ENCODE assay signal across 21 cellular contexts in the genomic region with DNA sequence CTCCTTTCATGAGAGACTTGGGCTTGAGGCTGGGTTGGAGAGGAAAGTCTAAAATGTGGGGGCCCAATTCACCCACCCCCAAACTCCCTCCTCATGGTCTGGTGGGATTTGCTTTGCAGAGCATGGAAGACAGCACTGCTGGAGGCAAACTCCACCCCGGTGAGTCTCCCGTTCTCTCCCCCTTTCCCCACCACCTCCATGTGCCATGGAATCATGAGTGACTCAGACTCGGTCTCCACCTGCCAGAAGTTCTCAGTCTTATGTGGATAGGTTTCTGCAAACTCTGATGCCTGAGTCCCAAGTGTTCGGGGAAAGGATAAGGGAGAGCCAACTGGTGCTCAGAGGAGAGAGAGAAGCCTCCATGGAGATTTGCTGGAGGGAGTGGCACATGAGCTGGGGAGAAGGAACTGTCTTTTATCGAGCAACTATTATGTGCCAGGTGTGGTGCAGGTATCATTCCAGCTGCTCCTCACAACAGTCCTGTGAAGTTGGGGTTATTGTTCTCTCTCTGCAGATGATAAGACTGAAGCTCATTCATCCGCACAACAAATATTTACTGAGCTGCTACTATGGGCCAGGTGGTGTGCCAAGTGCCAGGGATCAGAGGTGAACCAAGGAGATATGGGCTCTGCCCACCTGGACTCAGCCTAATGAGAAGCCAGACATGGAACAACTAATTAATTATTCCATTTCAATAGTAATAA. TPM values are rescaled to one million over a fixed set of nuclear protein-coding genes. Genes with fewer than 3 reads are reported as not detected.
A peak's percentile ranks its signal among the peaks of the same experiment; 100 is the strongest.
DNase-seq lines count a peak whose midpoint lies in the region; ATAC-seq and TF ChIP-seq lines count a peak whose summit lies in the region.
"Had no signal": no experiment of that assay in that cellular context is flagged by ENCODE, and none has a peak within 500 bp of the region (broad histone marks: within the 10 kb centered on the region; RNA-seq: fewer than 3 reads in every experiment).

No MANE protein-coding gene starts in this region.

- no peak for TF ChIP-seq POLR2A in HCT116 (IDR thresholded peaks at IDR 0.05; ENCODE audit: borderline replicate concordance, extremely low read depth, insufficient read depth, insufficient read length)

- H3F3A ChIP-seq in neural progenitor cell (ENCODE audit: low read depth): peaks cover 20% of the 10 kb centered on the region

- TF ChIP-seq RAD21 in HCT116 (IDR thresholded peaks at IDR 0.05; ENCODE audit: low read depth): no peak

- H3K36me3 Mint-ChIP-seq in endodermal cell (ENCODE audit: low read depth) (peaks cover 26% of the 10 kb centered on the region), neural progenitor cell (no peaks in the 10 kb centered on the region)
- H3K36me3 Mint-ChIP-seq: activated naive CD8-positive, alpha-beta T cell treated with anti-CD3 and anti-CD28 coated beads, Interleukin-2, amount 10 ng/mL, durations not matched to agents 7 days and 5 days; natural killer cell treated with Interleukin-12 subunit alpha and Interleukin-12 subunit beta and Interleukin-15 and Interleukin-18, amount 100 ng/mL, for 72 hours had no signal

- peaks cover 26% of the 10 kb centered on the region for H3K4me1 Mint-ChIP-seq in endodermal cell
- H3K4me1 Mint-ChIP-seq in neural progenitor cell: peaks cover 69% of the 10 kb centered on the region

- BruUV-seq in HCT116 (replicated peaks; lab: Mats Ljungman, UMichigan): no TSS peak

- peak overlapping the region; percentile 49 for H3K4me2 ChIP-seq in HCT116 (ENCODE audit: low read length)
- peak overlapping the region; percentile 75 for H3K4me2 ChIP-seq in neural progenitor cell

- TF ChIP-seq CTCF in HCT116 (IDR thresholded peaks at IDR 0.05 in 2 of 3, conservative IDR thresholded peaks at IDR 0.05 in 1 of 3; ENCODE audit: borderline replicate concordance in 1 of 3, insufficient read depth in 1 of 3, low read depth in 2 of 3, low read length in 2 of 3): no peak
- TF ChIP-seq CTCF in endodermal cell (conservative IDR thresholded peaks at IDR 0.05): no peak
- TF ChIP-seq CTCF in neural progenitor cell (IDR thresholded peaks at IDR 0.05): no peak

- no peak overlapping the region for H3K27ac Mint-ChIP-seq in endodermal cell
- peak overlapping the region; percentile 94 for H3K27ac Mint-ChIP-seq in neural progenitor cell
- H3K27ac Mint-ChIP-seq: activated naive CD8-positive, alpha-beta T cell treated with anti-CD3 and anti-CD28 coated beads, Interleukin-2, amount 10 ng/mL, durations not matched to agents 7 days and 5 days; activated T-helper 2 cell treated with anti-CD3 and anti-CD28 coated beads, Interferon-gamma antibody, Interleukin-2, Interleukin-4, amounts not matched to agents 10 μg/mL and 5 μg/mL and 100 μg/mL, durations not matched to agents 14 hours and 24 hours and 36 hours; memory B cell; natural killer cell treated with Interleukin-12 subunit alpha and Interleukin-12 subunit beta and Interleukin-15 and Interleukin-18, amount 100 ng/mL, for 72 hours had no signal

- 93 to 98% methylated on average over 4 to 6 of the region's 6 CpGs for WGBS in endodermal cell (ENCODE audit: insufficient coverage in 1 of 2, insufficient read length in 1 of 2), 2 experiments

- no peaks in the 10 kb centered on the region for H3K9me3 ChIP-seq in HCT116 (ENCODE audit: control insufficient read depth in 1 of 2, insufficient read depth in 1 of 2, low read depth in 1 of 2, low read length in 2 of 2)
- no peaks in the 10 kb centered on the region for H3K9me3 ChIP-seq in endodermal cell (ENCODE audit: control insufficient read depth, low read length)
- no peaks in the 10 kb centered on the region for H3K9me3 ChIP-seq in neural progenitor cell (ENCODE audit: low read depth)
- H3K9me3 ChIP-seq: colonic mucosa had no signal

- CTCF ChIA-PET in HCT116 (lab: Charles Lee): interaction anchor here (1.0 kb wide), 1 partner anchor 27 kb away, joined by 4 read pairs; no protein-coding TSS in a partner anchor

- RAD21 ChIA-PET in HCT116 (lab: Charles Lee; ENCODE audit: low non-redundant PET in 1 of 2, low total read pairs in 2 of 2, uncharacterized antibody in 2 of 2, unreplicated experiment in 2 of 2): no interaction called here

- no peaks in the 10 kb centered on the region for H3K27me3 ChIP-seq in HCT116 (ENCODE audit: insufficient read depth, low read length)
- H3K27me3 ChIP-seq in endodermal cell (ENCODE audit: control insufficient read depth, insufficient read depth, low read length, poor library complexity, severe bottlenecking): no peaks in the 10 kb centered on the region
- H3K27me3 ChIP-seq in neural progenitor cell: no peaks in the 10 kb centered on the region
- H3K27me3 ChIP-seq: colonic mucosa had no signal

- H3K27me3 Mint-ChIP-seq in endodermal cell (ENCODE audit: insufficient read depth): peaks cover 37% of the 10 kb centered on the region
- peaks cover 9% of the 10 kb centered on the region for H3K27me3 Mint-ChIP-seq in neural progenitor cell (ENCODE audit: insufficient read depth, low read depth)
- H3K27me3 Mint-ChIP-seq: activated naive CD8-positive, alpha-beta T cell treated with anti-CD3 and anti-CD28 coated beads, Interleukin-2, amount 10 ng/mL, durations not matched to agents 7 days and 5 days; memory B cell; natural killer cell treated with Interleukin-12 subunit alpha and Interleukin-12 subunit beta and Interleukin-15 and Interleukin-18, amount 100 ng/mL, for 72 hours had no signal

- no peaks in the 10 kb centered on the region for H3K9me2 ChIP-seq in HCT116 (ENCODE audit: insufficient read depth)

- H3K4me3 Mint-ChIP-seq in endodermal cell (no peak overlapping the region), neural progenitor cell (peak overlapping the region; percentile 73)
- H3K4me3 Mint-ChIP-seq: activated naive CD8-positive, alpha-beta T cell treated with anti-CD3 and anti-CD28 coated beads, Interleukin-2, amount 10 ng/mL, durations not matched to agents 7 days and 5 days; memory B cell; natural killer cell treated with Interleukin-12 subunit alpha and Interleukin-12 subunit beta and Interleukin-15 and Interleukin-18, amount 100 ng/mL, for 72 hours had no signal

- intact Hi-C loops in HCT116 (cut with micrococcal nuclease): no loop called here

- no peaks in the 10 kb centered on the region for H3K9me3 Mint-ChIP-seq in endodermal cell
- H3K9me3 Mint-ChIP-seq in neural progenitor cell: no peaks in the 10 kb centered on the region
- H3K9me3 Mint-ChIP-seq: activated naive CD8-positive, alpha-beta T cell treated with anti-CD3 and anti-CD28 coated beads, Interleukin-2, amount 10 ng/mL, durations not matched to agents 7 days and 5 days; activated T-helper 2 cell treated with anti-CD3 and anti-CD28 coated beads, Interferon-gamma antibody, Interleukin-2, Interleukin-4, amounts not matched to agents 10 μg/mL and 5 μg/mL and 100 μg/mL, durations not matched to agents 14 hours and 24 hours and 36 hours; memory B cell; natural killer cell treated with Interleukin-12 subunit alpha and Interleukin-12 subunit beta and Interleukin-15 and Interleukin-18, amount 100 ng/mL, for 72 hours had no signal

- POLR2A ChIA-PET in HCT116 (lab: Charles Lee): interaction anchor here (0.5 kb wide), 1 partner anchor 55 kb away, joined by 5 read pairs; no protein-coding TSS in a partner anchor

- H2AFZ ChIP-seq in HCT116 (ENCODE audit: low read depth, low read length, poor library complexity, severe bottlenecking) (no peak overlapping the region), neural progenitor cell (replicated peaks) (no peak overlapping the region)

- H3K4me1 ChIP-seq in HCT116 (ENCODE audit: control insufficient read depth in 1 of 2, insufficient read depth in 2 of 2, low read length in 2 of 2): peaks cover 17 to 20% of the 10 kb centered on the region in 2 experiments
- peaks cover 16% of the 10 kb centered on the region for H3K4me1 ChIP-seq in endodermal cell (ENCODE audit: control insufficient read depth, insufficient read depth, low read length)
- H3K4me1 ChIP-seq in neural progenitor cell: peaks cover 40% of the 10 kb centered on the region
- H3K4me1 ChIP-seq: colonic mucosa had no signal

- H3K4me3 ChIP-seq in HCT116 (replicated peaks in 1 of 2; ENCODE audit: low read depth in 1 of 2, low read length in 2 of 2) (no peak overlapping the region), endodermal cell (ENCODE audit: low read length) (no peak overlapping the region), neural progenitor cell (peak overlapping the region; percentile 29)
- H3K4me3 ChIP-seq: colonic mucosa, K562 had no signal

- H3K79me2 ChIP-seq in HCT116 (ENCODE audit: insufficient read depth, low read length): no peaks in the 10 kb centered on the region
- H3K79me2 ChIP-seq in neural progenitor cell (ENCODE audit: low read depth): no peaks in the 10 kb centered on the region

- H3K27ac ChIP-seq in HCT116 (ENCODE audit: low read depth, low read length) (no peak overlapping the region), endodermal cell (ENCODE audit: low read depth, low read length) (peak overlapping the region; percentile 48), neural progenitor cell (no peak overlapping the region)
- H3K27ac ChIP-seq: C4-2B, colonic mucosa, VCaP had no signal

- DNase-seq in HCT116 (ENCODE audit: low read depth, low spot score) (no peak), NCI-H774 (lab: John Stamatoyannopoulos, UW) (peak; percentile 15), endodermal cell (no peak), neural progenitor cell (ENCODE audit: low spot score) (no peak)
- DNase-seq: activated CD4-positive, alpha-beta T cell treated with anti-CD3 and anti-CD28 coated beads, Interleukin-2, amount 50 U/mL, for 1 hour; activated naive CD8-positive, alpha-beta T cell treated with anti-CD3 and anti-CD28 coated beads, Interleukin-2, amount 10 ng/mL, durations not matched to agents 7 days and 5 days; MV-4-11; NCI-H1930; NCI-H446; T-helper 2 cell had no signal

- H3K9ac ChIP-seq in HCT116 (ENCODE audit: low read length): no peak overlapping the region
- H3K9ac ChIP-seq in endodermal cell (ENCODE audit: extremely low read depth, low read length, poor library complexity, severe bottlenecking): no peak overlapping the region
- no peak overlapping the region for H3K9ac ChIP-seq in neural progenitor cell

- ATAC-seq in HCT116 (no peak), HG02970 (IDR thresholded peaks at IDR 0.05; ENCODE audit: low FRiP score, unreplicated experiment) (no peak), HG03520 (IDR thresholded peaks at IDR 0.05; ENCODE audit: unreplicated experiment) (no peak), GM21576 (IDR thresholded peaks at IDR 0.05; ENCODE audit: unreplicated experiment) (no peak), GM21717 (IDR thresholded peaks at IDR 0.05; ENCODE audit: unreplicated experiment) (no peak)
- ATAC-seq: K562; natural killer cell treated with Interleukin-12 subunit alpha and Interleukin-12 subunit beta and Interleukin-15 and Interleukin-18, amount 100 ng/mL, for 72 hours had no signal

- H3K36me3 ChIP-seq in HCT116 (ENCODE audit: control insufficient read depth in 1 of 2, insufficient read depth in 2 of 2, low read length in 2 of 2) (no peaks in the 10 kb centered on the region), endodermal cell (ENCODE audit: control insufficient read depth, insufficient read depth, low read length) (peaks cover 6% of the 10 kb centered on the region), neural progenitor cell (no peaks in the 10 kb centered on the region)
- H3K36me3 ChIP-seq: colonic mucosa had no signal

- H4K20me1 ChIP-seq in HCT116 (ENCODE audit: insufficient read depth) (no peaks in the 10 kb centered on the region), neural progenitor cell (ENCODE audit: low read depth) (no peaks in the 10 kb centered on the region)

RNA-seq across cellular contexts. Expression of gene PLEKHB1, which starts 6.6 kb away (rescaled TPM):
- total RNA-seq in HCT116 (2021; ENCODE audit: unreplicated experiment): 22.9 TPM
- polyA plus RNA-seq in HCT116 (2012): 14.5 and 18.7 TPM in 2 replicates
- total RNA-seq in endodermal cell: 10 to 100 TPM; 44.6 to 81.0 TPM
- 26.6 TPM for polyA plus RNA-seq in endodermal cell (2013, experiment 1 of 2)
- polyA plus RNA-seq in endodermal cell (2013, experiment 2 of 2): 25.3 TPM
- total RNA-seq in neural progenitor cell (ENCODE audit: low replicate concordance): 8.8 and 31.1 TPM in 2 replicates

RNA-seq across cellular contexts. Expression of gene FAM168A, which starts 55.1 kb away (rescaled TPM):
- total RNA-seq in HCT116 (2021; ENCODE audit: unreplicated experiment): 31.5 TPM
- 17.5 and 19.7 TPM in 2 replicates for polyA plus RNA-seq in HCT116 (2012)
- total RNA-seq in endodermal cell: 10 to 100 TPM; 27.4 to 31.6 TPM
- polyA plus RNA-seq in endodermal cell (2013, experiment 1 of 2): 35.7 TPM
- polyA plus RNA-seq in endodermal cell (2013, experiment 2 of 2): 35.9 TPM
- total RNA-seq in neural progenitor cell (ENCODE audit: low replicate concordance): 19.3 and 36.7 TPM in 2 replicates
